ENCODE assay signal across 11 cellular contexts in genomic region chr17:54172654-54173316, GRCh38.
A peak's percentile ranks its signal among the peaks of the same experiment; 100 is the strongest.
DNase-seq lines count a peak whose midpoint lies in the region; ATAC-seq, FAIRE-seq and TF ChIP-seq lines count a peak whose summit lies in the region.
"Had no signal": no experiment of that assay in that cellular context is flagged by ENCODE, and none has a peak within 500 bp of the region (broad histone marks: within the 10 kb centered on the region; RNA-seq: fewer than 3 reads in every experiment).

No MANE protein-coding gene starts in this region.

- no peak for FAIRE-seq in D721Med (lab: Jason Lieb, UNC)

- no peak overlapping the region for H3K27ac Mint-ChIP-seq in activated T-helper 17 cell treated with anti-CD3 and anti-CD28 coated beads, Interleukin-2, amount 50 U/mL, for 72 hours
- H3K27ac Mint-ChIP-seq: activated naive CD8-positive, alpha-beta T cell treated with anti-CD3 and anti-CD28 coated beads, Interleukin-2, amount 10 ng/mL, durations not matched to agents 7 days and 5 days had no signal

- peak; percentile 94 for TF ChIP-seq CTCF in D721Med (IDR thresholded peaks at IDR 0.05; ENCODE audit: insufficient read depth, missing control alignments)
- TF ChIP-seq CTCF in cardiac fibroblast (IDR thresholded peaks at IDR 0.05; ENCODE audit: low read depth, low read length), result peak; percentile 43
- no peak for TF ChIP-seq CTCF in coronary artery (IDR thresholded peaks at IDR 0.05)

- no peak for ATAC-seq in activated T-helper 17 cell treated with anti-CD3 and anti-CD28 coated beads, Interleukin-2, amount 50 U/mL, for 72 hours (replicated peaks)
- no peak for ATAC-seq in GM18870 (IDR thresholded peaks at IDR 0.05; ENCODE audit: unreplicated experiment)

- H3K4me3 ChIP-seq in cardiac fibroblast (replicated peaks in 1 of 2; ENCODE audit: low read depth in 2 of 2, low read length in 2 of 2) (no peak overlapping the region), coronary artery (no peak overlapping the region)
- H3K4me3 ChIP-seq: sigmoid colon had no signal

- no peaks in the 10 kb centered on the region for H3K36me3 Mint-ChIP-seq in activated T-helper 17 cell treated with anti-CD3 and anti-CD28 coated beads, Interleukin-2, amount 50 U/mL, for 72 hours (ENCODE audit: low read depth)
- H3K36me3 Mint-ChIP-seq: activated naive CD8-positive, alpha-beta T cell treated with anti-CD3 and anti-CD28 coated beads, Interleukin-2, amount 10 ng/mL, durations not matched to agents 7 days and 5 days had no signal

- H3K27me3 Mint-ChIP-seq in activated T-helper 17 cell treated with anti-CD3 and anti-CD28 coated beads, Interleukin-2, amount 50 U/mL, for 72 hours, result no peaks in the 10 kb centered on the region
- H3K27me3 Mint-ChIP-seq: activated naive CD8-positive, alpha-beta T cell treated with anti-CD3 and anti-CD28 coated beads, Interleukin-2, amount 10 ng/mL, durations not matched to agents 7 days and 5 days had no signal

- no peaks in the 10 kb centered on the region for H3K9me3 Mint-ChIP-seq in activated T-helper 17 cell treated with anti-CD3 and anti-CD28 coated beads, Interleukin-2, amount 50 U/mL, for 72 hours

- H3K4me1 Mint-ChIP-seq in activated T-helper 17 cell treated with anti-CD3 and anti-CD28 coated beads, Interleukin-2, amount 50 U/mL, for 72 hours, result no peaks in the 10 kb centered on the region
- H3K4me1 Mint-ChIP-seq: activated naive CD8-positive, alpha-beta T cell treated with anti-CD3 and anti-CD28 coated beads, Interleukin-2, amount 10 ng/mL, durations not matched to agents 7 days and 5 days had no signal

- no peak overlapping the region for H3K27ac ChIP-seq in coronary artery
- H3K27ac ChIP-seq: sigmoid colon had no signal

- DNase-seq in D721Med (ENCODE audit: insufficient read length, low spot score) (no peak), LHCN-M2 (ENCODE audit: low read depth) (peak; percentile 31), cardiac fibroblast (ENCODE audit: low read depth in 2 of 2) (peak; percentile 10 to 39), middle frontal gyrus (ENCODE audit: extremely low spot score, low spot score) (peak; percentile 7), coronary artery (ENCODE audit: low spot score) (no peak)
- DNase-seq in activated CD4-positive, alpha-beta T cell treated with anti-CD3 and anti-CD28 coated beads for 4 hours, result no peak
- DNase-seq: activated naive CD8-positive, alpha-beta T cell treated with anti-CD3 and anti-CD28 coated beads, Interleukin-2, amount 10 ng/mL, durations not matched to agents 7 days and 5 days; NCI-H2171; sigmoid colon had no signal

- H3K4me3 Mint-ChIP-seq in activated T-helper 17 cell treated with anti-CD3 and anti-CD28 coated beads, Interleukin-2, amount 50 U/mL, for 72 hours, result no peak overlapping the region
- H3K4me3 Mint-ChIP-seq: activated naive CD8-positive, alpha-beta T cell treated with anti-CD3 and anti-CD28 coated beads, Interleukin-2, amount 10 ng/mL, durations not matched to agents 7 days and 5 days had no signal

Comparison
In these comparisons a context has a peak if more than half of its experiments do, and no peak if none do; other contexts are left out.
1. DNase-seq: peak in LHCN-M2 (single experiment), cardiac fibroblast (2 of 2) and middle frontal gyrus (single experiment); none in D721Med (single experiment), coronary artery (single experiment) and activated CD4-positive, alpha-beta T cell treated with anti-CD3 and anti-CD28 coated beads for 4 hours (0 of 2).